Comparison of ENCODE assay signal across 24 cellular contexts in genomic region chrX:114065612-114066178, GRCh38.
"Had no signal": no experiment of that assay in that cellular context is flagged by ENCODE, and none has a peak within 500 bp of the region (broad histone marks: within the 10 kb centered on the region; RNA-seq: fewer than 3 reads in every experiment).

No MANE protein-coding gene starts in this region.

- H3K4me3 ChIP-seq: gastrocnemius medialis, heart left ventricle, left ventricle myocardium inferior, ovary, right lobe of liver, suprapubic skin, transverse colon, vagina had no signal

- H3K36me3 ChIP-seq: gastrocnemius medialis, heart left ventricle, left ventricle myocardium inferior, ovary, right lobe of liver, suprapubic skin, transverse colon, vagina, WERI-Rb-1 had no signal

- DNase-seq: activated CD4-positive, alpha-beta memory T cell treated with anti-CD3 and anti-CD28 coated beads for 36 hours; activated CD4-positive, alpha-beta T cell treated with anti-CD3 and anti-CD28 coated beads for 4 hours; activated gamma-delta T cell treated with Interleukin-2 at 50 U/mL for 16 hours; activated naive CD8-positive, alpha-beta T cell treated with anti-CD3 and anti-CD28 coated beads for 36 hours; activated T-cell treated with anti-CD3 and anti-CD28 coated beads for 4 hours; amniotic stem cell; central memory CD4-positive, alpha-beta T cell; endodermal cell; gastrocnemius medialis; heart left ventricle; left ventricle myocardium inferior; naive B cell; ovary; right lobe of liver; small intestine; stimulated activated CD4-positive, alpha-beta T cell treated with anti-CD3 and anti-CD28 coated beads, Interleukin-15, amount 100 ng/mL, for 24 hours; stimulated activated CD4-positive, alpha-beta T cell treated with anti-CD3 and anti-CD28 coated beads, Interleukin-2, amount 100 ng/mL, for 48 hours; stimulated activated naive CD8-positive, alpha-beta T cell treated with anti-CD3 and anti-CD28 coated beads, Interleukin-15, amount 100 ng/mL, for 72 hours; T-cell; T-helper 9 cell; transverse colon; WERI-Rb-1 had no signal

- H3K27ac ChIP-seq: gastrocnemius medialis, heart left ventricle, left ventricle myocardium inferior, ovary, right lobe of liver, suprapubic skin, transverse colon, vagina, WERI-Rb-1 had no signal

- H3K4me1 ChIP-seq: gastrocnemius medialis, heart left ventricle, left ventricle myocardium inferior, right lobe of liver, suprapubic skin, transverse colon, vagina had no signal

- H3K27me3 ChIP-seq: gastrocnemius medialis, ovary, right lobe of liver, suprapubic skin, transverse colon, vagina had no signal

- ATAC-seq: gastrocnemius medialis; heart left ventricle; right lobe of liver; stimulated activated naive CD8-positive, alpha-beta T cell treated with anti-CD3 and anti-CD28 coated beads, Interleukin-15, amount 100 ng/mL, for 72 hours; T-cell had no signal

- H3K9me3 ChIP-seq: gastrocnemius medialis, heart left ventricle, left ventricle myocardium inferior, ovary, right lobe of liver, suprapubic skin, transverse colon, vagina had no signal
